In the genomic region with DNA sequence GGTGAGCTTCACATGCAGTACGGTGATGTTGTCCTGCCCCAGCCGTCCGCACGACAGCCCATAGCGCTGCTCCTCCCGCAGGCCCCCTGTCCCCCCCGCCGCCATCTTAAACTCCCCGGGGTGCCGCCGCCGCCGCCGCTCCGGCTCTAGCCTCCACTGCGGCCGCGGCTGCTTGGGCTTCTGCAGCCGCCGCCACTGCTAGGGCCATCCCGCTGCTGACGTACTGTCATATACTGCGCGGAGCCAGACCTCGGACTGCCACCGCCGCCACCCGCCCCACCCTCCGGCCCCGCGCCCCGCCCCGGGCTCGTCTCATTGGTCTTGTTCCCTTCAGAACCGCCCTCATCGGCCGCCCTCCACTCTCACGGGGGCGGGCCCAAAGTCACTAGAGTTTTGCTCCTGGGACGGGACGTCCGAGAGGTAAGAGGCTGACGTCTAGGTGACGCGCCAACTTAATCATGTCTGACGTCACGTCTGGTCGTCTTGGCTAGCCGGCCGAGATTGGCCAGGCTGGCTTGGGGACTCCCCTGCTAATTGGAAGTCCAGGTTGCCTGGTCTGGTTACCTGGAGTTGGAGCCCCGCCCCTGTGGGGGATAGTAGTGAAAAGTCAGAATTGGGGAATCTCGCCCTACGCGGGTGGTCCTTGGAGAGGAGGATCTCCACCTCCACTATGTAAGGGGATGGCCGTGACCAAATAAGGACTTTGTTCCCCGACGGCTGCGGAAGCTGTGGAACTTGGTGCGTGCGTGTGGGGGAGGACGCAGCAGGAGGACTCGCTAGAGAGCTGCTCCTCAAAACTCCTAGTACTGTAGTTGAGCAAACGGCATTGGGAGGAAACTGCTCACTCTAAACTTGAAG, we compare ENCODE assay signal across 1 cellular context.
TF ChIP-seq lines count a peak whose summit lies in the region.

A gene (minus strand): TSS at position 235 of the 858 bp plus-strand sequence. CDS start 130 bp downstream, at position 105.

TF ChIP-seq in HepG2, 621 proteins besides CTCF, POLR2A, EP300 and RAD21 (continued from another document and continues in another):
- TF ChIP-seq, protein P1, sequence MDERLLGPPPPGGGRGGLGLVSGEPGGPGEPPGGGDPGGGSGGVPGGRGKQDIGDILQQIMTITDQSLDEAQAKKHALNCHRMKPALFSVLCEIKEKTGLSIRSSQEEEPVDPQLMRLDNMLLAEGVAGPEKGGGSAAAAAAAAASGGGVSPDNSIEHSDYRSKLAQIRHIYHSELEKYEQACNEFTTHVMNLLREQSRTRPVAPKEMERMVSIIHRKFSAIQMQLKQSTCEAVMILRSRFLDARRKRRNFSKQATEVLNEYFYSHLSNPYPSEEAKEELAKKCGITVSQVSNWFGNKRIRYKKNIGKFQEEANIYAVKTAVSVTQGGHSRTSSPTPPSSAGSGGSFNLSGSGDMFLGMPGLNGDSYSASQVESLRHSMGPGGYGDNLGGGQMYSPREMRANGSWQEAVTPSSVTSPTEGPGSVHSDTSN (CRISPR knock-in tag; IDR thresholded peaks at IDR 0.05): no peak
- TF ChIP-seq RORA (CRISPR knock-in tag; IDR thresholded peaks at IDR 0.05) (no peak), GATAD1 (CRISPR knock-in tag; IDR thresholded peaks at IDR 0.05) (peak; percentile 29; the same call in 1 of the 2 replicates), GATA4 (IDR thresholded peaks at IDR 0.05; ENCODE audit: borderline replicate concordance, low read depth) (peak; percentile 50; the same call in 1 of the 2 replicates), ETV6 (CRISPR knock-in tag; conservative IDR thresholded peaks at IDR 0.05) (no peak), JUND (CRISPR knock-in tag; IDR thresholded peaks at IDR 0.05) (no peak), SOX6 (IDR thresholded peaks at IDR 0.05) (no peak), SOX6 (CRISPR knock-in tag; IDR thresholded peaks at IDR 0.05) (peak; percentile 74), FOXJ3 (CRISPR knock-in tag; IDR thresholded peaks at IDR 0.05; ENCODE audit: borderline replicate concordance) (no peak), SIX1 (CRISPR knock-in tag; IDR thresholded peaks at IDR 0.05; ENCODE audit: borderline replicate concordance) (0 out of 2 replicates have a peak, but pooled peaks have one; percentile 26), ZNF780A (CRISPR knock-in tag; IDR thresholded peaks at IDR 0.05) (no peak), NAIF1 (CRISPR knock-in tag; IDR thresholded peaks at IDR 0.05; ENCODE audit: borderline replicate concordance) (0 out of 2 replicates have a peak, but pooled peaks have one; percentile 56), FOXA3 (CRISPR knock-in tag; IDR thresholded peaks at IDR 0.05) (no peak; the same call in 1 of the 2 replicates), ZNF713 (CRISPR knock-in tag; IDR thresholded peaks at IDR 0.05) (no peak), ZBTB38 (CRISPR knock-in tag; IDR thresholded peaks at IDR 0.05) (peak; percentile 86), IRF2 (CRISPR knock-in tag; IDR thresholded peaks at IDR 0.05) (peak; percentile 51), ZSCAN25 (CRISPR knock-in tag; IDR thresholded peaks at IDR 0.05) (0 out of 2 replicates have a peak, but pooled peaks have one; percentile 6), GFI1 (CRISPR knock-in tag; IDR thresholded peaks at IDR 0.05; ENCODE audit: borderline replicate concordance) (peak; percentile 45; the same call in 1 of the 2 replicates), ZNF558 (CRISPR knock-in tag; IDR thresholded peaks at IDR 0.05; ENCODE audit: borderline replicate concordance) (0 out of 2 replicates have a peak, but pooled peaks have one; percentile 81), KDM5B (CRISPR knock-in tag; IDR thresholded peaks at IDR 0.05; ENCODE audit: borderline replicate concordance) (0 out of 2 replicates have a peak, but pooled peaks have one; percentile 47), SMAD3 (CRISPR knock-in tag; IDR thresholded peaks at IDR 0.05) (no peak), ARNT2 (CRISPR knock-in tag; IDR thresholded peaks at IDR 0.05; ENCODE audit: low read depth) (peak; percentile 75), PLRG1 (conservative IDR thresholded peaks at IDR 0.05) (no peak), HNRNPK (IDR thresholded peaks at IDR 0.05; ENCODE audit: low read depth, low read length, poor library complexity, severe bottlenecking) (peak; percentile 50), ZNF709 (CRISPR knock-in tag; IDR thresholded peaks at IDR 0.05) (no peak), TEAD2 (CRISPR knock-in tag; IDR thresholded peaks at IDR 0.05) (no peak), ZNF746 (CRISPR knock-in tag; IDR thresholded peaks at IDR 0.05) (peak; percentile 28; the same call in 1 of the 2 replicates), ZNF616 (CRISPR knock-in tag; IDR thresholded peaks at IDR 0.05; ENCODE audit: low read depth) (no peak), KAT7 (CRISPR knock-in tag; IDR thresholded peaks at IDR 0.05; ENCODE audit: borderline replicate concordance) (peak; percentile 69; the same call in 1 of the 2 replicates), BORCS8-MEF2B (CRISPR knock-in tag; IDR thresholded peaks at IDR 0.05) (peak; percentile 66), ZNF788 (CRISPR knock-in tag; IDR thresholded peaks at IDR 0.05; ENCODE audit: borderline replicate concordance) (no peak), REPIN1 (CRISPR knock-in tag; IDR thresholded peaks at IDR 0.05; ENCODE audit: borderline replicate concordance, low read depth) (peak; percentile 49; the same call in 1 of the 2 replicates), PRPF4 (IDR thresholded peaks at IDR 0.05; ENCODE audit: low read depth, low read length, poor library complexity, severe bottlenecking) (no peak), RBFOX2 (IDR thresholded peaks at IDR 0.05; ENCODE audit: low read depth, low read length) (peak; percentile 91), PHF20 (CRISPR knock-in tag; IDR thresholded peaks at IDR 0.05) (0 out of 2 replicates have a peak, but pooled peaks have one; percentile 21), GABPB1 (CRISPR knock-in tag; IDR thresholded peaks at IDR 0.05) (peak; percentile 50; the same call in 1 of the 2 replicates), RFX5 (IDR thresholded peaks at IDR 0.05; ENCODE audit: low read depth, low read length) (peak; percentile 72), ZNF441 (CRISPR knock-in tag; IDR thresholded peaks at IDR 0.05; ENCODE audit: borderline replicate concordance) (no peak), TRIM24 (CRISPR knock-in tag; IDR thresholded peaks at IDR 0.05) (no peak)
- TF ChIP-seq, protein P2, sequence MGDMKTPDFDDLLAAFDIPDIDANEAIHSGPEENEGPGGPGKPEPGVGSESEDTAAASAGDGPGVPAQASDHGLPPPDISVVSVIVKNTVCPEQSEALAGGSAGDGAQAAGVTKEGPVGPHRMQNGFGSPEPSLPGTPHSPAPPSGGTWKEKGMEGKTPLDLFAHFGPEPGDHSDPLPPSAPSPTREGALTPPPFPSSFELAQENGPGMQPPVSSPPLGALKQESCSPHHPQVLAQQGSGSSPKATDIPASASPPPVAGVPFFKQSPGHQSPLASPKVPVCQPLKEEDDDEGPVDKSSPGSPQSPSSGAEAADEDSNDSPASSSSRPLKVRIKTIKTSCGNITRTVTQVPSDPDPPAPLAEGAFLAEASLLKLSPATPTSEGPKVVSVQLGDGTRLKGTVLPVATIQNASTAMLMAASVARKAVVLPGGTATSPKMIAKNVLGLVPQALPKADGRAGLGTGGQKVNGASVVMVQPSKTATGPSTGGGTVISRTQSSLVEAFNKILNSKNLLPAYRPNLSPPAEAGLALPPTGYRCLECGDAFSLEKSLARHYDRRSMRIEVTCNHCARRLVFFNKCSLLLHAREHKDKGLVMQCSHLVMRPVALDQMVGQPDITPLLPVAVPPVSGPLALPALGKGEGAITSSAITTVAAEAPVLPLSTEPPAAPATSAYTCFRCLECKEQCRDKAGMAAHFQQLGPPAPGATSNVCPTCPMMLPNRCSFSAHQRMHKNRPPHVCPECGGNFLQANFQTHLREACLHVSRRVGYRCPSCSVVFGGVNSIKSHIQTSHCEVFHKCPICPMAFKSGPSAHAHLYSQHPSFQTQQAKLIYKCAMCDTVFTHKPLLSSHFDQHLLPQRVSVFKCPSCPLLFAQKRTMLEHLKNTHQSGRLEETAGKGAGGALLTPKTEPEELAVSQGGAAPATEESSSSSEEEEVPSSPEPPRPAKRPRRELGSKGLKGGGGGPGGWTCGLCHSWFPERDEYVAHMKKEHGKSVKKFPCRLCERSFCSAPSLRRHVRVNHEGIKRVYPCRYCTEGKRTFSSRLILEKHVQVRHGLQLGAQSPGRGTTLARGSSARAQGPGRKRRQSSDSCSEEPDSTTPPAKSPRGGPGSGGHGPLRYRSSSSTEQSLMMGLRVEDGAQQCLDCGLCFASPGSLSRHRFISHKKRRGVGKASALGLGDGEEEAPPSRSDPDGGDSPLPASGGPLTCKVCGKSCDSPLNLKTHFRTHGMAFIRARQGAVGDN (CRISPR knock-in tag; IDR thresholded peaks at IDR 0.05): peak; percentile 81
- TF ChIP-seq, protein P3, sequence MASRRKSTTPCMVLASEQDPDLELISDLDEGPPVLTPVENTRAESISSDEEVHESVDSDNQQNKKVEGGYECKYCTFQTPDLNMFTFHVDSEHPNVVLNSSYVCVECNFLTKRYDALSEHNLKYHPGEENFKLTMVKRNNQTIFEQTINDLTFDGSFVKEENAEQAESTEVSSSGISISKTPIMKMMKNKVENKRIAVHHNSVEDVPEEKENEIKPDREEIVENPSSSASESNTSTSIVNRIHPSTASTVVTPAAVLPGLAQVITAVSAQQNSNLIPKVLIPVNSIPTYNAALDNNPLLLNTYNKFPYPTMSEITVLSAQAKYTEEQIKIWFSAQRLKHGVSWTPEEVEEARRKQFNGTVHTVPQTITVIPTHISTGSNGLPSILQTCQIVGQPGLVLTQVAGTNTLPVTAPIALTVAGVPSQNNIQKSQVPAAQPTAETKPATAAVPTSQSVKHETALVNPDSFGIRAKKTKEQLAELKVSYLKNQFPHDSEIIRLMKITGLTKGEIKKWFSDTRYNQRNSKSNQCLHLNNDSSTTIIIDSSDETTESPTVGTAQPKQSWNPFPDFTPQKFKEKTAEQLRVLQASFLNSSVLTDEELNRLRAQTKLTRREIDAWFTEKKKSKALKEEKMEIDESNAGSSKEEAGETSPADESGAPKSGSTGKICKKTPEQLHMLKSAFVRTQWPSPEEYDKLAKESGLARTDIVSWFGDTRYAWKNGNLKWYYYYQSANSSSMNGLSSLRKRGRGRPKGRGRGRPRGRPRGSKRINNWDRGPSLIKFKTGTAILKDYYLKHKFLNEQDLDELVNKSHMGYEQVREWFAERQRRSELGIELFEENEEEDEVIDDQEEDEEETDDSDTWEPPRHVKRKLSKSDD (CRISPR knock-in tag; IDR thresholded peaks at IDR 0.05; ENCODE audit: low read depth): peak; percentile 100
- TF ChIP-seq, protein P4, sequence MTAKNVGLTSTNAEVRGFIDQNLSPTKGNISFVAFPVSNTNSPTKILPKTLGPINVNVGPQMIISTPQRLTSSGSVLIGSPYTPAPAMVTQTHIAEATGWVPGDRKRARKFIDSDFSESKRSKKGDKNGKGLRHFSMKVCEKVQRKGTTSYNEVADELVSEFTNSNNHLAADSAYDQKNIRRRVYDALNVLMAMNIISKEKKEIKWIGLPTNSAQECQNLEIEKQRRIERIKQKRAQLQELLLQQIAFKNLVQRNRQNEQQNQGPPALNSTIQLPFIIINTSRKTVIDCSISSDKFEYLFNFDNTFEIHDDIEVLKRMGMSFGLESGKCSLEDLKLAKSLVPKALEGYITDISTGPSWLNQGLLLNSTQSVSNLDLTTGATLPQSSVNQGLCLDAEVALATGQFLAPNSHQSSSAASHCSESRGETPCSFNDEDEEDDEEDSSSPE (CRISPR knock-in tag; IDR thresholded peaks at IDR 0.05): no peak
- TF ChIP-seq, protein P5, sequence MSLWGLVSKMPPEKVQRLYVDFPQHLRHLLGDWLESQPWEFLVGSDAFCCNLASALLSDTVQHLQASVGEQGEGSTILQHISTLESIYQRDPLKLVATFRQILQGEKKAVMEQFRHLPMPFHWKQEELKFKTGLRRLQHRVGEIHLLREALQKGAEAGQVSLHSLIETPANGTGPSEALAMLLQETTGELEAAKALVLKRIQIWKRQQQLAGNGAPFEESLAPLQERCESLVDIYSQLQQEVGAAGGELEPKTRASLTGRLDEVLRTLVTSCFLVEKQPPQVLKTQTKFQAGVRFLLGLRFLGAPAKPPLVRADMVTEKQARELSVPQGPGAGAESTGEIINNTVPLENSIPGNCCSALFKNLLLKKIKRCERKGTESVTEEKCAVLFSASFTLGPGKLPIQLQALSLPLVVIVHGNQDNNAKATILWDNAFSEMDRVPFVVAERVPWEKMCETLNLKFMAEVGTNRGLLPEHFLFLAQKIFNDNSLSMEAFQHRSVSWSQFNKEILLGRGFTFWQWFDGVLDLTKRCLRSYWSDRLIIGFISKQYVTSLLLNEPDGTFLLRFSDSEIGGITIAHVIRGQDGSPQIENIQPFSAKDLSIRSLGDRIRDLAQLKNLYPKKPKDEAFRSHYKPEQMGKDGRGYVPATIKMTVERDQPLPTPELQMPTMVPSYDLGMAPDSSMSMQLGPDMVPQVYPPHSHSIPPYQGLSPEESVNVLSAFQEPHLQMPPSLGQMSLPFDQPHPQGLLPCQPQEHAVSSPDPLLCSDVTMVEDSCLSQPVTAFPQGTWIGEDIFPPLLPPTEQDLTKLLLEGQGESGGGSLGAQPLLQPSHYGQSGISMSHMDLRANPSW (CRISPR knock-in tag; IDR thresholded peaks at IDR 0.05; ENCODE audit: borderline replicate concordance): no peak
- TF ChIP-seq, protein P6, sequence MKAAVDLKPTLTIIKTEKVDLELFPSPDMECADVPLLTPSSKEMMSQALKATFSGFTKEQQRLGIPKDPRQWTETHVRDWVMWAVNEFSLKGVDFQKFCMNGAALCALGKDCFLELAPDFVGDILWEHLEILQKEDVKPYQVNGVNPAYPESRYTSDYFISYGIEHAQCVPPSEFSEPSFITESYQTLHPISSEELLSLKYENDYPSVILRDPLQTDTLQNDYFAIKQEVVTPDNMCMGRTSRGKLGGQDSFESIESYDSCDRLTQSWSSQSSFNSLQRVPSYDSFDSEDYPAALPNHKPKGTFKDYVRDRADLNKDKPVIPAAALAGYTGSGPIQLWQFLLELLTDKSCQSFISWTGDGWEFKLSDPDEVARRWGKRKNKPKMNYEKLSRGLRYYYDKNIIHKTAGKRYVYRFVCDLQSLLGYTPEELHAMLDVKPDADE (CRISPR knock-in tag; IDR thresholded peaks at IDR 0.05): no peak
- TF ChIP-seq, protein P7, sequence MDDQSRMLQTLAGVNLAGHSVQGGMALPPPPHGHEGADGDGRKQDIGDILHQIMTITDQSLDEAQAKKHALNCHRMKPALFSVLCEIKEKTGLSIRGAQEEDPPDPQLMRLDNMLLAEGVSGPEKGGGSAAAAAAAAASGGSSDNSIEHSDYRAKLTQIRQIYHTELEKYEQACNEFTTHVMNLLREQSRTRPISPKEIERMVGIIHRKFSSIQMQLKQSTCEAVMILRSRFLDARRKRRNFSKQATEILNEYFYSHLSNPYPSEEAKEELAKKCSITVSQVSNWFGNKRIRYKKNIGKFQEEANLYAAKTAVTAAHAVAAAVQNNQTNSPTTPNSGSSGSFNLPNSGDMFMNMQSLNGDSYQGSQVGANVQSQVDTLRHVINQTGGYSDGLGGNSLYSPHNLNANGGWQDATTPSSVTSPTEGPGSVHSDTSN (CRISPR knock-in tag; IDR thresholded peaks at IDR 0.05; ENCODE audit: borderline replicate concordance): peak; percentile 35; the same call in 1 of the 2 replicates
- TF ChIP-seq, protein P8, sequence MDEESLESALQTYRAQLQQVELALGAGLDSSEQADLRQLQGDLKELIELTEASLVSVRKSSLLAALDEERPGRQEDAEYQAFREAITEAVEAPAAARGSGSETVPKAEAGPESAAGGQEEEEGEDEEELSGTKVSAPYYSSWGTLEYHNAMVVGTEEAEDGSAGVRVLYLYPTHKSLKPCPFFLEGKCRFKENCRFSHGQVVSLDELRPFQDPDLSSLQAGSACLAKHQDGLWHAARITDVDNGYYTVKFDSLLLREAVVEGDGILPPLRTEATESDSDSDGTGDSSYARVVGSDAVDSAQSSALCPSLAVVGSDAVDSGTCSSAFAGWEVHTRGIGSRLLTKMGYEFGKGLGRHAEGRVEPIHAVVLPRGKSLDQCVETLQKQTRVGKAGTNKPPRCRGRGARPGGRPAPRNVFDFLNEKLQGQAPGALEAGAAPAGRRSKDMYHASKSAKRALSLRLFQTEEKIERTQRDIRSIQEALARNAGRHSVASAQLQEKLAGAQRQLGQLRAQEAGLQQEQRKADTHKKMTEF (CRISPR knock-in tag; IDR thresholded peaks at IDR 0.05): 0 out of 2 replicates have a peak, but pooled peaks have one; percentile 50
